In genomic region chr5:59037041-59037440, GRCh38 we compare ENCODE assay signal across 10 cellular contexts.
A peak's percentile ranks its signal among the peaks of the same experiment; 100 is the strongest.
DNase-seq lines count a peak whose midpoint lies in the region; ATAC-seq, FAIRE-seq and TF ChIP-seq lines count a peak whose summit lies in the region.
"Had no signal": no experiment of that assay in that cellular context is flagged by ENCODE, and none has a peak within 500 bp of the region (broad histone marks: within the 10 kb centered on the region; RNA-seq: fewer than 3 reads in every experiment).

No MANE protein-coding gene starts in this region.

- POLR2A ChIA-PET in CD8-positive, alpha-beta T cell (lab: Charles Lee), result interaction anchor here (3.5 to 4.0 kb wide), 2 partner anchors 87 to 90 kb away, joined by 18 to 30 read pairs; no protein-coding TSS in a partner anchor
- POLR2A ChIA-PET in endothelial cell of umbilical vein (lab: Charles Lee), result no interaction called here

- H3K4me1 ChIP-seq in CD8-positive, alpha-beta T cell (ENCODE audit: insufficient read depth, low read length), result peaks cover 49% of the 10 kb centered on the region
- H3K4me1 ChIP-seq in Peyer's patch, result peaks cover 0 to 7% (median 0%) of the 10 kb centered on the region in 4 donors
- peaks cover 33% of the 10 kb centered on the region for H3K4me1 ChIP-seq in endothelial cell of umbilical vein (ENCODE audit: control insufficient read depth, extremely low read depth, insufficient read depth, low read length)
- H3K4me1 ChIP-seq in psoas muscle, result peaks cover 46% of the 10 kb centered on the region
- no peaks in the 10 kb centered on the region for H3K4me1 ChIP-seq in testis

- intact Hi-C loops in CD8-positive, alpha-beta T cell (cut with DNase I, micrococcal nuclease), result loop anchor here (5.0 to 10.0 kb wide), 6 partner anchors 35 to 1908 kb away; partner anchors contain the start of genes ERCC8 (in 1 of the 2), GPBP1 (in 1 of the 2) and NDUFAF2 (in 1 of the 2)
- intact Hi-C loops in endothelial cell of umbilical vein (cut with micrococcal nuclease) (loop anchor here (5.0 to 10.0 kb wide), 2 partner anchors 330 to 758 kb away; no protein-coding TSS in a partner anchor), psoas muscle (cut with DNase I) (loop anchor here (5.0 kb wide), 4 partner anchors 85 to 335 kb away; no protein-coding TSS in a partner anchor), testis (cut with DNase I; ENCODE audit: low total_unique reads) (no loop called here)

- no peak for TF ChIP-seq CTCF in CD8-positive, alpha-beta T cell (IDR thresholded peaks at IDR 0.05)
- TF ChIP-seq CTCF in Peyer's patch (IDR thresholded peaks at IDR 0.05) (no peak), endothelial cell of umbilical vein (IDR thresholded peaks at IDR 0.05; ENCODE audit: extremely low read depth in 1 of 2, insufficient read depth in 1 of 2, low read depth in 1 of 2, low read length in 2 of 2) (no peak), psoas muscle (IDR thresholded peaks at IDR 0.05) (no peak), testis (IDR thresholded peaks at IDR 0.05) (no peak)

- dilution Hi-C loops in endothelial cell of umbilical vein (cut with MboI; ENCODE audit: extremely low pct_ligation_motif_present, low sequenced_read_pairs), result no loop called here

- H3K9me3 Mint-ChIP-seq in CD8-positive, alpha-beta T cell, result no peaks in the 10 kb centered on the region

- H3K9me1 ChIP-seq in endothelial cell of umbilical vein (replicated peaks; ENCODE audit: control insufficient read depth, extremely low read depth, insufficient read depth, low read length), result no peaks in the 10 kb centered on the region

- H3K27me3 Mint-ChIP-seq in CD8-positive, alpha-beta T cell (ENCODE audit: low read depth), result no peaks in the 10 kb centered on the region

- CTCF ChIA-PET in CD8-positive, alpha-beta T cell (lab: Charles Lee), result interaction anchor here (0.7 to 7.4 kb wide), 8 partner anchors 87 to 150 kb away, joined by 3 to 133 read pairs (median 14); no protein-coding TSS in a partner anchor
- CTCF ChIA-PET in endothelial cell of umbilical vein (lab: Charles Lee), result interaction anchor here (1.2 to 6.1 kb wide), 5 partner anchors 10 to 151 kb away, joined by 3 to 68 read pairs (median 6); no protein-coding TSS in a partner anchor

- H3K4me3 ChIP-seq in CD8-positive, alpha-beta T cell (ENCODE audit: low read depth, low read length), result peak overlapping the region; percentile 59
- peak overlapping the region in 2 of 4 donors; percentile 59 to 65 for H3K4me3 ChIP-seq in Peyer's patch
- H3K4me3 ChIP-seq in endothelial cell of umbilical vein (replicated peaks in 1 of 3; ENCODE audit: insufficient read depth in 1 of 3, low read depth in 1 of 3, low read length in 3 of 3), result no peak overlapping the region
- peak overlapping the region; percentile 87 for H3K4me3 ChIP-seq in psoas muscle
- no peak overlapping the region for H3K4me3 ChIP-seq in testis
- H3K4me3 ChIP-seq: body of pancreas had no signal

- no peak for FAIRE-seq in endothelial cell of umbilical vein (lab: Jason Lieb, UNC)

- H4K20me1 ChIP-seq in endothelial cell of umbilical vein (replicated peaks; ENCODE audit: control insufficient read depth, extremely low read depth, insufficient read depth, low read length), result no peaks in the 10 kb centered on the region

- peaks cover 69% of the 10 kb centered on the region for H3K4me1 Mint-ChIP-seq in CD8-positive, alpha-beta T cell (ENCODE audit: low read depth)

- WGBS in psoas muscle, 3 donors, result 42 to 58% (median 43%) methylated on average over 2 of the region's 2 CpGs
- 81 to 84% methylated on average over 2 of the region's 2 CpGs for WGBS in testis, 2 donors

- no peak overlapping the region for H3K4me2 ChIP-seq in endothelial cell of umbilical vein (ENCODE audit: insufficient read depth, low read length)

- H3K27ac Mint-ChIP-seq in CD8-positive, alpha-beta T cell, result peak overlapping the region; percentile 99

- H3K9ac ChIP-seq in endothelial cell of umbilical vein (replicated peaks; ENCODE audit: extremely low read depth, insufficient read depth, low read length), result no peak overlapping the region

- ATAC-seq in CD8-positive, alpha-beta T cell, result no peak
- ATAC-seq in psoas muscle, result no peak
- ATAC-seq in GM18909 (IDR thresholded peaks at IDR 0.05; ENCODE audit: poor library complexity, unreplicated experiment), result no peak
- ATAC-seq: body of pancreas had no signal

- BruUV-seq in endothelial cell of umbilical vein (replicated peaks; lab: Mats Ljungman, UMichigan), result TSS peak; percentile 5

- H3K36me3 Mint-ChIP-seq in CD8-positive, alpha-beta T cell, result peaks cover 37% of the 10 kb centered on the region

- H3K9me3 ChIP-seq in CD8-positive, alpha-beta T cell (ENCODE audit: low read length), result no peaks in the 10 kb centered on the region
- H3K9me3 ChIP-seq in Peyer's patch (no peaks in the 10 kb centered on the region), endothelial cell of umbilical vein (replicated peaks; ENCODE audit: control insufficient read depth, insufficient read depth, low read length) (no peaks in the 10 kb centered on the region), psoas muscle (no peaks in the 10 kb centered on the region), testis (no peaks in the 10 kb centered on the region)
- H3K9me3 ChIP-seq: body of pancreas had no signal

- H3K36me3 ChIP-seq in CD8-positive, alpha-beta T cell (ENCODE audit: insufficient read depth, low read length), result no peaks in the 10 kb centered on the region
- no peaks in the 10 kb centered on the region for H3K36me3 ChIP-seq in Peyer's patch
- no peaks in the 10 kb centered on the region for H3K36me3 ChIP-seq in endothelial cell of umbilical vein (ENCODE audit: control insufficient read depth in 2 of 2, extremely low read depth in 1 of 2, insufficient read depth in 2 of 2, low read length in 2 of 2)
- H3K36me3 ChIP-seq in psoas muscle (ENCODE audit: insufficient read depth in 1 of 2, low read depth in 1 of 2), result peaks cover 0 to 4% of the 10 kb centered on the region in 2 donors
- H3K36me3 ChIP-seq in testis (ENCODE audit: low read depth, missing control alignments), result no peaks in the 10 kb centered on the region

- peak overlapping the region; percentile 79 for H3K27ac ChIP-seq in CD8-positive, alpha-beta T cell (ENCODE audit: low read depth, low read length)
- peak overlapping the region; percentile 18 to 88 (median 33) for H3K27ac ChIP-seq in Peyer's patch
- no peak overlapping the region for H3K27ac ChIP-seq in endothelial cell of umbilical vein (ENCODE audit: insufficient read depth, low read depth, low read length)
- peak overlapping the region; percentile 94 for H3K27ac ChIP-seq in psoas muscle
- no peak overlapping the region for H3K27ac ChIP-seq in testis
- H3K27ac ChIP-seq: body of pancreas had no signal

- TF ChIP-seq POLR2A in Peyer's patch (IDR thresholded peaks at IDR 0.05), result no peak
- no peak for TF ChIP-seq POLR2A in endothelial cell of umbilical vein (IDR thresholded peaks at IDR 0.05; ENCODE audit: low read depth, low read length)
- no peak for TF ChIP-seq POLR2A in testis (IDR thresholded peaks at IDR 0.05)

- no peak for DNase-seq in CD8-positive, alpha-beta T cell
- DNase-seq in Peyer's patch (no peak), endothelial cell of umbilical vein (ENCODE audit: low read depth, low spot score) (no peak), psoas muscle (no peak), testis (no peak), globus pallidus (ENCODE audit: low spot score) (no peak), NCI-H2081 treated with DMSO at 0.1 percent for 48 hours (lab: John Stamatoyannopoulos, UW) (no peak)
- DNase-seq: head of caudate nucleus had no signal

- no peak overlapping the region for H2AFZ ChIP-seq in endothelial cell of umbilical vein (ENCODE audit: low read depth, low read length)

- no peaks in the 10 kb centered on the region for H3K27me3 ChIP-seq in CD8-positive, alpha-beta T cell (ENCODE audit: insufficient read depth, low read length)
- H3K27me3 ChIP-seq in Peyer's patch, result no peaks in the 10 kb centered on the region
- H3K27me3 ChIP-seq in endothelial cell of umbilical vein (ENCODE audit: control insufficient read depth in 2 of 2, insufficient read depth in 2 of 2, low read length in 2 of 2), result no peaks in the 10 kb centered on the region
- no peaks in the 10 kb centered on the region for H3K27me3 ChIP-seq in psoas muscle (ENCODE audit: insufficient read depth in 3 of 3, low read length in 2 of 3)
- H3K27me3 ChIP-seq in testis, result no peaks in the 10 kb centered on the region
- H3K27me3 ChIP-seq: body of pancreas had no signal

- H3K4me3 Mint-ChIP-seq in CD8-positive, alpha-beta T cell, result peak overlapping the region; percentile 96

- peaks cover 5% of the 10 kb centered on the region for H3K79me2 ChIP-seq in endothelial cell of umbilical vein (ENCODE audit: control insufficient read depth, insufficient read depth, low read length)

TF ChIP-seq in endothelial cell of umbilical vein, 7 proteins besides CTCF, POLR2A, EP300 and RAD21:
- TF ChIP-seq MYC (IDR thresholded peaks at IDR 0.05; ENCODE audit: low read depth, low read length) (no peak), MAX (IDR thresholded peaks at IDR 0.05; ENCODE audit: insufficient read depth, insufficient read length) (no peak)

Comparison
In these comparisons a context has a peak if more than half of its experiments do, and no peak if none do; other contexts are left out.
1. H3K27ac ChIP-seq: peak in CD8-positive, alpha-beta T cell (single experiment), Peyer's patch (4 of 4) and psoas muscle (single experiment); none in endothelial cell of umbilical vein (single experiment) and testis (0 of 2).
2. H3K4me3 ChIP-seq: peak in CD8-positive, alpha-beta T cell (single experiment) and psoas muscle (single experiment); none in endothelial cell of umbilical vein (0 of 3) and testis (0 of 2).